In the genomic region with DNA sequence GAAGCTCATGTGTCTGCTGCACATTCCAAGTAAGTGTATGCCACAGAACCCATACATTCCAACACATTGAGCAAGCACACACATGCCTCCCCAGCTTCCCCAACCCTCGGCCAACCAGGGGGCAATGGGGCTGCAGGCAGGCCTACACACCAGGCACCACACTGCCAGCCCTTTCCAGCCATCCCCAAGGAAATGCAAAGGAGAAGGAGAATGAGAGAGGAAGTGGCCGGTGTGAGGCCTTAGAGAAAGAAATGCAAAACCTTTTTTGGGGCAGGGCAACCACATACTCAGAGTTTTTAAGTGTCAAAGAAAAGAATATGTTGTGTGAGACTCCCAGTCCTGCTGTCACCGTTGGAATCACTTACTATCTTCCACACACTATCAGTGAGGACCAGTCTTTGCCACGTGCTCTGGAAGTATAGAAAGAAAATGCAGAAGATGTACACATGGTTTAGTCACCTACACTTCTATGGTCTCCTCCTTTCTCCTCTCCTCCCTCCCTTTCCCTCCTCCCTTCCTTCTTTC, we compare ENCODE assay signal across 10 cellular contexts. TPM values are rescaled to one million over a fixed set of nuclear protein-coding genes. Genes with fewer than 3 reads are reported as not detected.
A peak's percentile ranks its signal among the peaks of the same experiment; 100 is the strongest.
DNase-seq lines count a peak whose midpoint lies in the region; ATAC-seq and TF ChIP-seq lines count a peak whose summit lies in the region.
"Had no signal": no experiment of that assay in that cellular context is flagged by ENCODE, and none has a peak within 500 bp of the region (broad histone marks: within the 10 kb centered on the region; RNA-seq: fewer than 3 reads in every experiment).

No MANE protein-coding gene starts in this region.

- peak overlapping the region; percentile 47 for H3K4me2 ChIP-seq in neural progenitor cell
- H3K4me2 ChIP-seq in PC-9, result no peak overlapping the region

- H3K27me3 Mint-ChIP-seq in endothelial cell (ENCODE audit: unreplicated experiment), result peaks cover 3% of the 10 kb centered on the region
- H3K27me3 Mint-ChIP-seq in neural progenitor cell (ENCODE audit: insufficient read depth, low read depth), result no peaks in the 10 kb centered on the region

- no peak for TF ChIP-seq CTCF in Panc1 (IDR thresholded peaks at IDR 0.05)
- TF ChIP-seq CTCF in endothelial cell (IDR thresholded peaks at IDR 0.05; ENCODE audit: unreplicated experiment), result no peak
- no peak for TF ChIP-seq CTCF in neural progenitor cell (IDR thresholded peaks at IDR 0.05)
- TF ChIP-seq CTCF in PC-9 (conservative IDR thresholded peaks at IDR 0.05), result no peak

- H3K4me1 Mint-ChIP-seq in endothelial cell (ENCODE audit: unreplicated experiment) (peaks cover 49% of the 10 kb centered on the region), neural progenitor cell (peaks cover 33% of the 10 kb centered on the region)

- H2AFZ ChIP-seq in neural progenitor cell (replicated peaks) (no peak overlapping the region), PC-9 (no peak overlapping the region)

- peak overlapping the region; percentile 69 for H3K4me3 Mint-ChIP-seq in endothelial cell (ENCODE audit: unreplicated experiment)
- no peak overlapping the region for H3K4me3 Mint-ChIP-seq in neural progenitor cell

- peaks cover 81% of the 10 kb centered on the region for H3K4me1 ChIP-seq in Panc1 (ENCODE audit: control insufficient read depth, insufficient read depth, low read length)
- peaks cover 67% of the 10 kb centered on the region for H3K4me1 ChIP-seq in neural progenitor cell
- H3K4me1 ChIP-seq in PC-9 (replicated peaks; ENCODE audit: insufficient read depth), result peaks cover 21% of the 10 kb centered on the region

- no peaks in the 10 kb centered on the region for H3K9me2 ChIP-seq in PC-9 (ENCODE audit: insufficient read depth)

- H3K9me3 ChIP-seq in Panc1 (ENCODE audit: control insufficient read depth, insufficient read depth, low read depth, low read length) (no peaks in the 10 kb centered on the region), neural progenitor cell (ENCODE audit: low read depth) (no peaks in the 10 kb centered on the region), PC-9 (ENCODE audit: insufficient read depth, low read depth) (no peaks in the 10 kb centered on the region)

- H3K79me2 ChIP-seq in neural progenitor cell (ENCODE audit: low read depth), result peaks cover 100% of the 10 kb centered on the region
- peaks cover 99% of the 10 kb centered on the region for H3K79me2 ChIP-seq in PC-9 (ENCODE audit: low read depth)

- H3K9ac ChIP-seq in neural progenitor cell, result no peak overlapping the region

- H3K27me3 ChIP-seq in Panc1 (ENCODE audit: control insufficient read depth, insufficient read depth, low read length), result no peaks in the 10 kb centered on the region
- no peaks in the 10 kb centered on the region for H3K27me3 ChIP-seq in neural progenitor cell
- no peaks in the 10 kb centered on the region for H3K27me3 ChIP-seq in PC-9 (ENCODE audit: insufficient read depth, low read depth)

- BruUV-seq in Panc1 (replicated peaks; lab: Mats Ljungman, UMichigan) (no TSS peak), PC-9 (replicated peaks; lab: Mats Ljungman, UMichigan) (no TSS peak)

- DNase-seq in H4 (ENCODE audit: low spot score), result peak; percentile 78
- DNase-seq in Panc1 (ENCODE audit: low read depth, low spot score), result no peak
- DNase-seq in endothelial cell (ENCODE audit: low spot score), result no peak
- peak; percentile 37 for DNase-seq in neural progenitor cell (ENCODE audit: low spot score)
- no peak for DNase-seq in COLO829 (ENCODE audit: low spot score)
- no peak for DNase-seq in NCI-H748 (lab: John Stamatoyannopoulos, UW; ENCODE audit: unreplicated experiment)
- no peak for DNase-seq in PC-9
- no peak for DNase-seq in NCI-H1417 (lab: John Stamatoyannopoulos, UW)
- DNase-seq: activated effector memory CD4-positive, alpha-beta T cell treated with anti-CD3 and anti-CD28 coated beads, Interleukin-2, amount 50 U/mL, for 16 hours; DMS79 had no signal

- H3F3A ChIP-seq in neural progenitor cell (ENCODE audit: low read depth), result peaks cover 33% of the 10 kb centered on the region
- peaks cover 21% of the 10 kb centered on the region for H3F3A ChIP-seq in PC-9 (ENCODE audit: insufficient read depth, low read depth)

- in situ Hi-C loops in Panc1 (cut with HindIII; ENCODE audit: low pct_unique_long_range_greater_than_20kb, low sequenced_read_pairs), result no loop called here

- H4K20me1 ChIP-seq in neural progenitor cell (ENCODE audit: low read depth), result peaks cover 92% of the 10 kb centered on the region
- H4K20me1 ChIP-seq in PC-9 (ENCODE audit: insufficient read depth), result peaks cover 86% of the 10 kb centered on the region

- H3K36me3 Mint-ChIP-seq in endothelial cell (ENCODE audit: low read depth, unreplicated experiment) (no peaks in the 10 kb centered on the region), neural progenitor cell (peaks cover 23% of the 10 kb centered on the region)

- intact Hi-C loops in Panc1 (cut with micrococcal nuclease; ENCODE audit: unreplicated experiment), result loop anchor here (10.0 kb wide), 1 partner anchor 121 kb away; the partner anchor contains the start of gene TRA2B
- intact Hi-C loops in PC-9 (cut with micrococcal nuclease; ENCODE audit: unreplicated experiment), result no loop called here

- H3K27ac Mint-ChIP-seq in endothelial cell (ENCODE audit: unreplicated experiment) (peak overlapping the region; percentile 81), neural progenitor cell (no peak overlapping the region)

- CTCF ChIA-PET in Panc1 (lab: Charles Lee), result no interaction called here
- CTCF ChIA-PET in PC-9 (lab: Charles Lee), result no interaction called here

- peak; percentile 88 for ATAC-seq in Panc1

- H3K36me3 ChIP-seq in Panc1 (ENCODE audit: control insufficient read depth, insufficient read depth, low read length) (no peaks in the 10 kb centered on the region), neural progenitor cell (no peaks in the 10 kb centered on the region), PC-9 (ENCODE audit: low read depth) (peaks cover 37% of the 10 kb centered on the region)

- no peaks in the 10 kb centered on the region for H3K9me3 Mint-ChIP-seq in endothelial cell (ENCODE audit: unreplicated experiment)
- peaks cover 11% of the 10 kb centered on the region for H3K9me3 Mint-ChIP-seq in neural progenitor cell

- H3K27ac ChIP-seq in Panc1 (ENCODE audit: low read length) (peak overlapping the region; percentile 86), neural progenitor cell (peak overlapping the region; percentile 44), PC-9 (no peak overlapping the region)

- peak overlapping the region in 1 of 2 experiments; percentile 2; a peak in 1 of 4 replicates for H3K4me3 ChIP-seq in Panc1 (ENCODE audit: low read depth in 2 of 2, low read length in 2 of 2)
- no peak overlapping the region for H3K4me3 ChIP-seq in neural progenitor cell
- H3K4me3 ChIP-seq in PC-9, result no peak overlapping the region

- POLR2A ChIA-PET in Panc1 (lab: Charles Lee), result no interaction called here
- POLR2A ChIA-PET in PC-9 (lab: Charles Lee; ENCODE audit: unreplicated experiment), result no interaction called here

RNA-seq across cellular contexts. Expression of gene IGF2BP2, which starts 11.1 kb away (rescaled TPM):
- 17.7 and 23.7 TPM in 2 replicates for total RNA-seq in H4 (2014; rRNA removed; shearing (Covaris generic))
- total RNA-seq in Panc1 (2021; ENCODE audit: unreplicated experiment) (97.8 TPM), endothelial cell (ENCODE audit: unreplicated experiment) (165 TPM), neural progenitor cell (ENCODE audit: low replicate concordance) (147 and 152 TPM in 2 replicates), PC-9 (2021) (140 and 150 TPM in 2 replicates)
- polyA plus RNA-seq in Panc1 (2012; ENCODE audit: insufficient read length), result 55.9 TPM

Comparison
In these comparisons a context has a peak if more than half of its experiments do, and no peak if none do; other contexts are left out.
1. DNase-seq: peak in H4 (single experiment) and neural progenitor cell (single experiment); none in Panc1 (single experiment), endothelial cell (single experiment), COLO829 (single experiment), NCI-H748 (single experiment), PC-9 (0 of 2) and NCI-H1417 (0 of 3).